In the genomic region with DNA sequence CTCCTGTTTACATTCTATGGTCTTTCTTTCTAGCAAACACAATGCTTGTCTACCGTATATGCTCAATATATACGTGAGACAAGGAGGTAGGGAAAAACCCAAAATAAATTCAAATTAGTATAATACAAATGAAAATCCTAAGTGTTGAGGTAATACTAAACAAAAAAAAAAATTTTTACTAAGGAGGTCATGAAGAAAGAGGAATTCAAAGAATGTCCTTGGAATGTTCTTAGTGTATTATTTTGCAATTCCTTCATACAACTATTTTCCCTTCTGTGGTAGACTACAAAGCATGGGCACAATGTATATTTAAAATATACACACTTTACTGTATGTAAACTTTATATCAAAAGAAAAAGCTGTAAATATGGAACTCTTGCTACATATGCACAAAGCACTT, we compare ENCODE assay signal across 16 cellular contexts. TPM values are rescaled to one million over a fixed set of nuclear protein-coding genes. Genes with fewer than 3 reads are reported as not detected.
DNase-seq lines count a peak whose midpoint lies in the region; FAIRE-seq and TF ChIP-seq lines count a peak whose summit lies in the region.
"Had no signal": no experiment of that assay in that cellular context is flagged by ENCODE, and none has a peak within 500 bp of the region (broad histone marks: within the 10 kb centered on the region; RNA-seq: fewer than 3 reads in every experiment).

No MANE protein-coding gene starts in this region.

- DNase-seq in H9, result no peak
- peak; percentile 73 for DNase-seq in adipocyte (ENCODE audit: low read depth)
- peak; percentile 17 for DNase-seq in fibroblast of the conjunctiva (ENCODE audit: low read depth)
- DNase-seq in urothelium cell line (ENCODE audit: low spot score), result peak; percentile 8
- no peak for DNase-seq in vagina (ENCODE audit: extremely low spot score in 2 of 2)
- DNase-seq in SHP77 treated with DMSO at 0.1 percent for 48 hours (lab: John Stamatoyannopoulos, UW), result no peak
- DNase-seq in cerebellar cortex (ENCODE audit: low spot score), result no peak
- DNase-seq: activated CD8-positive, alpha-beta memory T cell treated with anti-CD3 and anti-CD28 coated beads, Interleukin-2, amount 50 U/mL, for 4 hours; amygdala; effector memory CD4-positive, alpha-beta T cell; hypothalamus; NCI-H1417 treated with DMSO at 0.1 percent for 48 hours; NCI-H524 had no signal

- H4K91ac ChIP-seq in H9 (ENCODE audit: insufficient read length, low read depth, low read length), result no peak overlapping the region

- H4K20me1 ChIP-seq in H9 (ENCODE audit: control insufficient read depth, insufficient read depth, insufficient read length), result no peaks in the 10 kb centered on the region

- H3K18ac ChIP-seq in H9 (ENCODE audit: insufficient read length, low read depth, low read length), result no peak overlapping the region

- no peak overlapping the region for H3K23ac ChIP-seq in H9 (ENCODE audit: insufficient read length, low read depth, low read length)

- no peak overlapping the region for H2AFZ ChIP-seq in H9 (ENCODE audit: low read length)

- no peak overlapping the region for H2BK20ac ChIP-seq in H9 (ENCODE audit: low read depth, low read length, poor library complexity, severe bottlenecking)

- no peak overlapping the region for H3K4me3 Mint-ChIP-seq in H9

- H3K27me3 Mint-ChIP-seq in H9 (ENCODE audit: low read depth), result no peaks in the 10 kb centered on the region

- no peak for TF ChIP-seq CTCF in H9 (conservative IDR thresholded peaks at IDR 0.05)
- TF ChIP-seq CTCF in vagina (IDR thresholded peaks at IDR 0.05), result no peak

- H3K56ac ChIP-seq in H9 (ENCODE audit: insufficient read length, low read depth, low read length), result no peak overlapping the region

- H3K79me2 ChIP-seq in H9 (ENCODE audit: insufficient read depth, low read length), result peaks cover 9% of the 10 kb centered on the region; the same call in 1 of the 2 replicates

- no peak overlapping the region for H4K5ac ChIP-seq in H9 (ENCODE audit: insufficient read length, low read depth, low read length)

- peaks cover 29% of the 10 kb centered on the region for H3K36me3 ChIP-seq in adipocyte (ENCODE audit: control insufficient read depth, insufficient read depth, low read length, severe bottlenecking)
- H3K36me3 ChIP-seq in vagina, result peaks cover 0 to 11% of the 10 kb centered on the region in 2 donors

- peaks cover 20 to 34% (median 23%) of the 10 kb centered on the region in 3 experiments for H3K36me3 Mint-ChIP-seq in H9 (ENCODE audit: insufficient read depth in 1 of 3, low read depth in 3 of 3)

- FAIRE-seq in urothelium cell line (lab: Jason Lieb, UNC), result no peak
- FAIRE-seq: GM12892, GM19239 had no signal

- no peak for TF ChIP-seq POLR2A in vagina (IDR thresholded peaks at IDR 0.05)

- peak overlapping the region; percentile 33 for H3K4me3 ChIP-seq in adipocyte (ENCODE audit: low read length)
- no peak overlapping the region for H3K4me3 ChIP-seq in vagina
- H3K4me3 ChIP-seq: lung had no signal

- H4K8ac ChIP-seq in H9 (replicated peaks; ENCODE audit: insufficient read length, low read depth, low read length), result no peak overlapping the region

- H3K27ac Mint-ChIP-seq in H9, result peak overlapping the region in 2 of 3 experiments; percentile 46 to 85; a peak in 2 of 7 replicates

- no peak overlapping the region for H3K4ac ChIP-seq in H9 (ENCODE audit: low read depth, low read length)

- H2AK5ac ChIP-seq in H9 (ENCODE audit: insufficient read length, low read length), result no peak overlapping the region

- no peaks in the 10 kb centered on the region for H3K23me2 ChIP-seq in H9 (ENCODE audit: insufficient read length, low read depth, low read length, poor library complexity, severe bottlenecking)

- H3K14ac ChIP-seq in H9 (ENCODE audit: insufficient read depth, low read length), result no peak overlapping the region

- H3K4me1 ChIP-seq in H9 (ENCODE audit: insufficient read depth, low read length) (peaks cover 3% of the 10 kb centered on the region; the same call in 1 of the 2 replicates), adipocyte (ENCODE audit: control insufficient read depth, insufficient read depth, low read length) (peaks cover 43% of the 10 kb centered on the region), vagina (no peaks in the 10 kb centered on the region)

- H3K9me3 Mint-ChIP-seq in H9, result no peaks in the 10 kb centered on the region

- intact Hi-C loops in vagina (cut with DNase I), result no loop called here

- H3K9me3 ChIP-seq in H9 (ENCODE audit: control insufficient read depth, low read depth, low read length) (no peaks in the 10 kb centered on the region), adipocyte (ENCODE audit: control insufficient read depth, low read length) (no peaks in the 10 kb centered on the region), vagina (no peaks in the 10 kb centered on the region)

- H3K27ac ChIP-seq in H9 (ENCODE audit: insufficient read length, low read depth, low read length) (no peak overlapping the region), vagina (no peak overlapping the region)

- H2BK120ac ChIP-seq in H9 (ENCODE audit: low read depth, low read length, poor library complexity, severe bottlenecking), result no peak overlapping the region

- no peak overlapping the region for H3T11ph ChIP-seq in H9 (ENCODE audit: low read length)

- WGBS in H9 (ENCODE audit: extremely low coverage, insufficient read length, low lambda C conversion rate), result no CpG with 5 or more reads among the region's 2 CpGs

- no peak overlapping the region for H2BK12ac ChIP-seq in H9 (ENCODE audit: insufficient read length, low read depth, low read length)

- no peak overlapping the region for H2BK15ac ChIP-seq in H9 (ENCODE audit: low read depth, low read length)

- H3K27me3 ChIP-seq in H9 (ENCODE audit: insufficient read depth, low read length) (no peaks in the 10 kb centered on the region), adipocyte (replicated peaks; ENCODE audit: control insufficient read depth, insufficient read depth, low read length) (no peaks in the 10 kb centered on the region), vagina (no peaks in the 10 kb centered on the region)

- peaks cover 17 to 18% of the 10 kb centered on the region in 2 experiments for H3K4me1 Mint-ChIP-seq in H9

- H3K9ac ChIP-seq in H9 (ENCODE audit: extremely low read depth, insufficient read length, low read length) (no peak overlapping the region), adipocyte (ENCODE audit: low read length) (peak overlapping the region; percentile 38)

- no peak overlapping the region for H3K4me2 ChIP-seq in H9 (ENCODE audit: insufficient read depth, insufficient read length, low read length)

- no peak overlapping the region for H2BK5ac ChIP-seq in H9 (ENCODE audit: insufficient read length, low read length)

- H3K79me1 ChIP-seq in H9 (ENCODE audit: insufficient read depth, low read depth, low read length, poor library complexity, severe bottlenecking), result no peaks in the 10 kb centered on the region

RNA-seq across cellular contexts. Expression of gene PIK3C2A, which starts 36.4 kb away (rescaled TPM):
- total RNA-seq in H9 (2021) (75.8 and 82.6 TPM in 2 replicates), vagina (52.1 TPM)

Comparison
In these comparisons a context has a peak if more than half of its experiments do, and no peak if none do; other contexts are left out.
1. DNase-seq: peak in adipocyte (single experiment), fibroblast of the conjunctiva (single experiment) and urothelium cell line (single experiment); none in H9 (single experiment), vagina (0 of 2), SHP77 treated with DMSO at 0.1 percent for 48 hours (single experiment) and cerebellar cortex (single experiment).